ENCODE assay signal across 18 cellular contexts in the genomic region with DNA sequence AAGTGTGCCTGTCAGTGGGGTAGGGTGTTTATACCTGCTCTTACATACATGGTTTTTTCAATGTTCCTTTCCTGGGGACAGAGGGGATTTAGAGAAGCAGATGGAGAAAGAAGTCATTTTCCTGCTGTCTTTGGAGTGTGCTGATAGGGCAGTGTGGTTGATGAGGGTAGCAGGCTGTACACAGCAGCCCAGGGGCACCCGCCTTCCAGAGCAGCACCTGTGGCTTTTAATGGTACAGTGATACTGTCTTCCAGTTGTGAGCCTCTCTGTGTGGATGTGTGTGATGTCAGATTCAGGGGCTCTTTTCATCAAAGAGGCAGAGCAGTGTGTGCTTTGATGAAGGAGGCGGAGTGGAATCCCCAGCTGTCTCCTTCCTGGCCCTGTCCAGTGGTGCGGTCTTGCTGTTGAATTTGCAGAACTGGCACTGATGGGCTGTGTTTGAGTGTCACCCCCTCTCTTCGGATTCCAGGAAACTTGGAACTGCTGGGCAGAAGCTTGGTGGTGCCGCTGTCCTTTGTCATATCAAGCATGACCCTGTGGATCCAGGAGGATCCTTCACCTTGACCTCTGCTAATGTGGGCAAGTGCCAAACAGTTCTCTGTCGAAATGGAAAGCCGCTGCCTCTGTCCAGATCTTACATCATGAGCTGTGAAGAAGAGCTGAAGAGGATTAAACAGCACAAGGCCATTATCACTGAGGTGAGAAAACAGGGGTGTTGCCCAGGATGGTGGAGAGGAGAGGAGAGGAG.
A peak's percentile ranks its signal among the peaks of the same experiment; 100 is the strongest.
DNase-seq lines count a peak whose midpoint lies in the region; ATAC-seq and TF ChIP-seq lines count a peak whose summit lies in the region.
"Had no signal": no experiment of that assay in that cellular context is flagged by ENCODE, and none has a peak within 500 bp of the region (broad histone marks: within the 10 kb centered on the region; RNA-seq: fewer than 3 reads in every experiment).

No MANE protein-coding gene starts in this region.

- H3K27ac ChIP-seq in thyroid gland: no peak overlapping the region

- H3K9me3 Mint-ChIP-seq in central memory CD8-positive, alpha-beta T cell: no peaks in the 10 kb centered on the region
- H3K9me3 Mint-ChIP-seq: HFFc6 had no signal

- H3K36me3 Mint-ChIP-seq in central memory CD8-positive, alpha-beta T cell (ENCODE audit: insufficient read depth): peaks cover 5% of the 10 kb centered on the region

- no peak overlapping the region for H3K4me3 ChIP-seq in Jurkat, Clone E6-1 (ENCODE audit: low read length)
- H3K4me3 ChIP-seq in thyroid gland (replicated peaks in 1 of 3) (no peak overlapping the region), HAP-1 (no peak overlapping the region)

- no peak overlapping the region for H3K4me3 Mint-ChIP-seq in central memory CD8-positive, alpha-beta T cell
- H3K4me3 Mint-ChIP-seq: CD4-positive, alpha-beta memory T cell; HFFc6 had no signal

- no peaks in the 10 kb centered on the region for H3K9me3 ChIP-seq in thyroid gland
- no peaks in the 10 kb centered on the region for H3K9me3 ChIP-seq in HAP-1
- H3K9me3 ChIP-seq: Caco-2 had no signal

- H3K27me3 Mint-ChIP-seq in central memory CD8-positive, alpha-beta T cell: no peaks in the 10 kb centered on the region
- H3K27me3 Mint-ChIP-seq: CD4-positive, alpha-beta memory T cell had no signal

- TF ChIP-seq POLR2A in thyroid gland (IDR thresholded peaks at IDR 0.05): no peak

- WGBS in thyroid gland, 2 donors: 60 to 68% methylated on average over 4 to 7 of the region's 7 CpGs

- H3K36me3 ChIP-seq in thyroid gland: peaks cover 12 to 13% of the 10 kb centered on the region in 2 donors
- H3K36me3 ChIP-seq in HAP-1 (replicated peaks): peaks cover 16% of the 10 kb centered on the region

- intact Hi-C loops in thyroid gland (cut with DNase I): no loop called here

- DNase-seq in Jurkat, Clone E6-1 (ENCODE audit: low read depth, low spot score): peak; percentile 63
- no peak for DNase-seq in central memory CD8-positive, alpha-beta T cell (ENCODE audit: low spot score in 2 of 2)
- DNase-seq in pons (ENCODE audit: low spot score) (peak; percentile 62), thyroid gland (peak; percentile 36 to 47), HAP-1 (ENCODE audit: low spot score in 2 of 2) (no peak), HUDEP-2 (lab: John Stamatoyannopoulos, UW; ENCODE audit: unreplicated experiment in 76 of 76) (no peak)
- DNase-seq: Caco-2; CD4-positive, alpha-beta memory T cell; HFFc6; Karpas-422; NCI-H1694; NCI-H2081; NCI-H2171; NCI-H524 treated with DMSO at 0.1 percent for 48 hours; NCI-H82; OCI-M1; Right ventricle myocardium superior had no signal

- H3K27me3 ChIP-seq in thyroid gland (no peaks in the 10 kb centered on the region), HAP-1 (ENCODE audit: low read depth) (no peaks in the 10 kb centered on the region)

- ATAC-seq in central memory CD8-positive, alpha-beta T cell (replicated peaks; ENCODE audit: extremely low read depth, poor library complexity, severe bottlenecking): no peak
- no peak for ATAC-seq in GM21360 (IDR thresholded peaks at IDR 0.05; ENCODE audit: unreplicated experiment)

- in situ Hi-C loops in HAP-1 (cut with MboI; ENCODE audit: low sequenced_read_pairs): loop anchor here (25.0 kb wide), 1 partner anchor 788 kb away; a partner anchor contains a TSS

- no peak for TF ChIP-seq CTCF in thyroid gland (IDR thresholded peaks at IDR 0.05)

- peak overlapping the region; percentile 65 for H3K27ac Mint-ChIP-seq in central memory CD8-positive, alpha-beta T cell (ENCODE audit: low read depth)
- H3K27ac Mint-ChIP-seq: HFFc6 had no signal

- H3K4me1 ChIP-seq in thyroid gland (no peaks in the 10 kb centered on the region), HAP-1 (peaks cover 6% of the 10 kb centered on the region)
- H3K4me1 ChIP-seq: Caco-2 had no signal

- H3K4me1 Mint-ChIP-seq in central memory CD8-positive, alpha-beta T cell: no peaks in the 10 kb centered on the region
- H3K4me1 Mint-ChIP-seq: CD4-positive, alpha-beta memory T cell had no signal

Comparison
In these comparisons a context has a peak if more than half of its experiments do, and no peak if none do; other contexts are left out.
1. DNase-seq: peak in Jurkat, Clone E6-1 (single experiment), pons (single experiment) and thyroid gland (2 of 2); none in central memory CD8-positive, alpha-beta T cell (0 of 2), HAP-1 (0 of 2) and HUDEP-2 (0 of 76).